In the genomic region with DNA sequence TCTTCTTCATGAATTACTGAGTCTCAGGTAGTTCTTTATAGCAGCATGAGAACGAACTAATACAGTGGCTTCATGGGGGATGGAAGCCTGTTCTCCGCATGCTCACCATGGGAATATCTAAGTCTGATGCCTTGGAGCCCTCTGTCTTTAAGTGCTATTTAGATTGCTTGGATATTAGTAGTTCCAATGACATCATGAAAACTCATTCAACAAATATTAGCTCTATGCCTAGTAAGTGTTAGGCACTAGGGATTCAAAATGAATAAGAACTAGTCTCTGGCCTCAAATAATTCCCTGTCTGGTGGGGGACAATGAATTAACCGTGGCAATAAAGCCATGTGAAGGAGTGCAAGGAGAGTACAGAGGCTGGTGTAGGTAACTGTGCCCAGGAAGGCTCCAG, we compare ENCODE assay signal across 35 cellular contexts. TPM values are rescaled to one million over a fixed set of nuclear protein-coding genes. Genes with fewer than 3 reads are reported as not detected.
"Had no signal": no experiment of that assay in that cellular context is flagged by ENCODE, and none has a peak within 500 bp of the region (broad histone marks: within the 10 kb centered on the region; RNA-seq: fewer than 3 reads in every experiment).

No MANE protein-coding gene starts in this region.

- H3K9me3 Mint-ChIP-seq: activated CD4-positive, alpha-beta memory T cell treated with anti-CD3 and anti-CD28 coated beads, Interleukin-2, amount 10 ng/mL, durations not matched to agents 7 days and 5 days; activated naive CD4-positive, alpha-beta T cell treated with anti-CD3 and anti-CD28 coated beads, Interleukin-2, amount 50 U/mL, for 72 hours; activated naive CD8-positive, alpha-beta T cell treated with anti-CD3 and anti-CD28 coated beads for 36 hours; activated T-cell treated with anti-CD3 and anti-CD28 coated beads, Interleukin-2, amount 50 U/mL, for 24 hours; T-helper 1 cell treated with Interleukin-12 subunit alpha and Interleukin-12 subunit beta and Interleukin-4 antibody, amounts not matched to agents 30 μg/mL and 1 μg/mL, for 36 hours; T-helper 2 cell treated with Interferon-gamma antibody and Interleukin-4, amounts not matched to agents 5 μg/mL and 100 μg/mL, for 36 hours had no signal

- DNase-seq: activated CD4-positive, alpha-beta memory T cell treated with anti-CD3 and anti-CD28 coated beads, Interleukin-2, amount 10 ng/mL, durations not matched to agents 7 days and 5 days; activated CD4-positive, alpha-beta T cell treated with anti-CD3 and anti-CD28 coated beads for 1 hour; activated CD4-positive, alpha-beta T cell treated with anti-CD3 and anti-CD28 coated beads for 36 hours; activated CD4-positive, alpha-beta T cell treated with anti-CD3 and anti-CD28 coated beads for 48 hours; activated CD4-positive, alpha-beta T cell treated with anti-CD3 and anti-CD28 coated beads, Interleukin-2, amount 50 U/mL, for 1 hour; activated CD4-positive, alpha-beta T cell treated with anti-CD3 and anti-CD28 coated beads, Interleukin-2, amount 50 U/mL, for 48 hours; activated CD4-positive, CD25-positive, alpha-beta regulatory T cell; activated CD8-positive, alpha-beta memory T cell treated with anti-CD3 and anti-CD28 coated beads for 24 hours; activated CD8-positive, alpha-beta memory T cell treated with anti-CD3 and anti-CD28 coated beads, Interleukin-2, amount 10 ng/mL, durations not matched to agents 7 days and 5 days; activated CD8-positive, alpha-beta memory T cell treated with anti-CD3 and anti-CD28 coated beads, Interleukin-2, amount 50 U/mL, for 48 hours; activated CD8-positive, alpha-beta T cell treated with anti-CD3 and anti-CD28 coated beads, Interleukin-2, amount 10 ng/mL, durations not matched to agents 7 days and 5 days; activated effector memory CD4-positive, alpha-beta T cell treated with anti-CD3 and anti-CD28 coated beads, Interleukin-2, amount 50 U/mL, for 16 hours; activated gamma-delta T cell treated with Interleukin-2 at 50 U/mL for 16 hours; activated naive CD4-positive, alpha-beta T cell; activated naive CD4-positive, alpha-beta T cell treated with anti-CD3 and anti-CD28 coated beads for 36 hours; activated naive CD4-positive, alpha-beta T cell treated with anti-CD3 and anti-CD28 coated beads, Interleukin-2, amount 50 U/mL, for 16 hours; activated naive CD8-positive, alpha-beta T cell treated with anti-CD3 and anti-CD28 coated beads for 36 hours; activated T-cell treated with anti-CD3 and anti-CD28 coated beads, Interleukin-2, amount 50 U/mL, for 24 hours; activated T-cell treated with anti-CD3 and anti-CD28 coated beads, Interleukin-2, amount 50 U/mL, for 48 hours; adrenal gland; amniotic stem cell; aorta; body of pancreas; brain microvascular endothelial cell; central memory CD4-positive, alpha-beta T cell; T-helper 1 cell; T-helper 2 cell; T-helper 9 cell; WERI-Rb-1 had no signal

- H3K4me1 Mint-ChIP-seq: activated CD4-positive, alpha-beta memory T cell treated with anti-CD3 and anti-CD28 coated beads, Interleukin-2, amount 10 ng/mL, durations not matched to agents 7 days and 5 days; activated CD4-positive, alpha-beta T cell treated with anti-CD3 and anti-CD28 coated beads for 36 hours; activated CD8-positive, alpha-beta memory T cell treated with anti-CD3 and anti-CD28 coated beads, Interleukin-2, amount 10 ng/mL, durations not matched to agents 7 days and 5 days; activated naive CD8-positive, alpha-beta T cell treated with anti-CD3 and anti-CD28 coated beads for 36 hours; WTC11 had no signal

- H3K4me3 ChIP-seq: adrenal gland, body of pancreas, breast epithelium had no signal

- ATAC-seq: activated CD4-positive, alpha-beta T cell treated with anti-CD3 and anti-CD28 coated beads for 36 hours; activated CD4-positive, CD25-positive, alpha-beta regulatory T cell treated with anti-CD3 and anti-CD28 coated beads, Interleukin-2, amount 50 U/mL, for 24 hours; activated CD8-positive, alpha-beta memory T cell treated with anti-CD3 and anti-CD28 coated beads, Interleukin-2, amount 10 ng/mL, durations not matched to agents 7 days and 5 days; activated CD8-positive, alpha-beta T cell treated with anti-CD3 and anti-CD28 coated beads, Interleukin-2, amount 10 ng/mL, durations not matched to agents 7 days and 5 days; activated naive CD4-positive, alpha-beta T cell treated with anti-CD3 and anti-CD28 coated beads, Interleukin-2, amount 50 U/mL, for 72 hours; body of pancreas; WTC11 had no signal

- H3K4me1 ChIP-seq: body of pancreas, breast epithelium had no signal

- H3K4me3 Mint-ChIP-seq: activated CD4-positive, alpha-beta memory T cell treated with anti-CD3 and anti-CD28 coated beads, Interleukin-2, amount 10 ng/mL, durations not matched to agents 7 days and 5 days; activated CD4-positive, alpha-beta T cell treated with anti-CD3 and anti-CD28 coated beads for 36 hours; activated CD8-positive, alpha-beta memory T cell treated with anti-CD3 and anti-CD28 coated beads, Interleukin-2, amount 10 ng/mL, durations not matched to agents 7 days and 5 days; activated CD8-positive, alpha-beta T cell treated with anti-CD3 and anti-CD28 coated beads, Interleukin-2, amount 10 ng/mL, durations not matched to agents 7 days and 5 days; activated naive CD4-positive, alpha-beta T cell treated with anti-CD3 and anti-CD28 coated beads for 36 hours; activated naive CD8-positive, alpha-beta T cell treated with anti-CD3 and anti-CD28 coated beads for 36 hours; activated T-cell treated with anti-CD3 and anti-CD28 coated beads, Interleukin-2, amount 50 U/mL, for 24 hours; T-helper 1 cell treated with Interleukin-12 subunit alpha and Interleukin-12 subunit beta and Interleukin-4 antibody, amounts not matched to agents 30 μg/mL and 1 μg/mL, for 36 hours; T-helper 2 cell treated with Interferon-gamma antibody and Interleukin-4, amounts not matched to agents 5 μg/mL and 100 μg/mL, for 36 hours; WTC11 had no signal

- H3K27ac ChIP-seq: adrenal gland, body of pancreas, brain microvascular endothelial cell, breast epithelium, WERI-Rb-1 had no signal

- H3K36me3 Mint-ChIP-seq: activated CD8-positive, alpha-beta memory T cell treated with anti-CD3 and anti-CD28 coated beads, Interleukin-2, amount 10 ng/mL, durations not matched to agents 7 days and 5 days; activated naive CD8-positive, alpha-beta T cell treated with anti-CD3 and anti-CD28 coated beads for 36 hours had no signal

- H3K36me3 ChIP-seq: adrenal gland, brain microvascular endothelial cell, breast epithelium, WERI-Rb-1 had no signal

- H3K9me3 ChIP-seq: adrenal gland, body of pancreas, breast epithelium had no signal

- H3K27me3 ChIP-seq: adrenal gland had no signal

- H3K27ac Mint-ChIP-seq: activated CD4-positive, alpha-beta memory T cell treated with anti-CD3 and anti-CD28 coated beads, Interleukin-2, amount 10 ng/mL, durations not matched to agents 7 days and 5 days; activated CD4-positive, alpha-beta T cell treated with anti-CD3 and anti-CD28 coated beads for 36 hours; activated CD8-positive, alpha-beta memory T cell treated with anti-CD3 and anti-CD28 coated beads, Interleukin-2, amount 10 ng/mL, durations not matched to agents 7 days and 5 days; activated CD8-positive, alpha-beta T cell treated with anti-CD3 and anti-CD28 coated beads, Interleukin-2, amount 10 ng/mL, durations not matched to agents 7 days and 5 days; activated naive CD4-positive, alpha-beta T cell treated with anti-CD3 and anti-CD28 coated beads for 36 hours; activated naive CD4-positive, alpha-beta T cell treated with anti-CD3 and anti-CD28 coated beads, Interleukin-2, amount 50 U/mL, for 72 hours; activated naive CD8-positive, alpha-beta T cell treated with anti-CD3 and anti-CD28 coated beads for 36 hours; activated T-cell treated with anti-CD3 and anti-CD28 coated beads, Interleukin-2, amount 50 U/mL, for 24 hours; T-helper 1 cell treated with Interleukin-12 subunit alpha and Interleukin-12 subunit beta and Interleukin-4 antibody, amounts not matched to agents 30 μg/mL and 1 μg/mL, for 36 hours; T-helper 2 cell treated with Interferon-gamma antibody and Interleukin-4, amounts not matched to agents 5 μg/mL and 100 μg/mL, for 36 hours; WTC11 had no signal

RNA-seq across cellular contexts. Expression of gene WASF3, which starts 6.2 kb away (rescaled TPM):
- total RNA-seq: activated CD4-positive, alpha-beta memory T cell treated with anti-CD3 and anti-CD28 coated beads, Interleukin-2, amount 10 ng/mL, durations not matched to agents 7 days and 5 days; activated CD8-positive, alpha-beta T cell treated with anti-CD3 and anti-CD28 coated beads, Interleukin-2, amount 10 ng/mL, durations not matched to agents 7 days and 5 days; activated naive CD4-positive, alpha-beta T cell treated with anti-CD3 and anti-CD28 coated beads for 36 hours had no signal
